ENCODE assay signal across 8 cellular contexts in the genomic region with DNA sequence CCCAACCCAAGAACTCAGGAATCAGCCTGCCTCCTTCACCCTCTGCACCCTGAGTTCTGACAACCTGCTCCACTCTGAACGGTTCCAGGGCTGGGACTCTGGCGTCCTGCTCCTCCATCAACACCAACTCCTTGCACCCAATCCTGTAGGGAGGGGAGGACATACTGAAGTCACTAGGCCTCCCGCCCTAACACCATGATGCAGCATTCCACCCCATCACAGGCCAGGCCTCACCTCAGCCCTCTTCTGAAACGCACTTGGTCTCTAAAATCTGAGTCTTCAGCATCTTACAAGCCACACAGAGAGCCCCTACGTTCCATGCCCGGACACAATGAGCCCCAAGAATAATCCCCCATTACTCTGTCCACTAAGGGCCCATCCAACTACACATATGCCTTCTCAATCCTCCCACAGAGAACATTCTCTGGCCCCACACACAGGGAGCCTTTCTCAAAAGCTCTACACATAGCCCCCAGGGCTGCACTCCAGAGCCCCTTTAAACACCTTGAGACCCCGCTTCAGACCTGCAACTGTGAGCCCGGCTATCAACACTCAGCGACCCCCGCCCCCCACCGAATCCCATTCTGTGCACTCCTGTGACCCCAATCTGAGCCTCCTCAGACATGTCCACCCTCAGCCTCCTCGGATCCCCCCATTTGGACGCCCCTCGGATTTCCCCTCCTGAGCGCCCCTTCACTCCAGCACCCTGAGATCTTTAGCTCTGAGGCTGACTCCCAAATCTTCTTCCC. TPM values are rescaled to one million over a fixed set of nuclear protein-coding genes. Genes with fewer than 3 reads are reported as not detected.
DNase-seq lines count a peak whose midpoint lies in the region; ATAC-seq, FAIRE-seq and TF ChIP-seq lines count a peak whose summit lies in the region.

No MANE protein-coding gene starts in this region.

- peaks cover 10% of the 10 kb centered on the region for H3K36me3 Mint-ChIP-seq in neural progenitor cell

- TF ChIP-seq CTCF in C4-2B (conservative IDR thresholded peaks at IDR 0.05) (no peak), MM.1S (IDR thresholded peaks at IDR 0.05; ENCODE audit: low read length) (no peak), neural progenitor cell (IDR thresholded peaks at IDR 0.05) (no peak), GM13976 (IDR thresholded peaks at IDR 0.05; ENCODE audit: borderline replicate concordance, control extremely low read depth, extremely low read depth, insufficient read depth, missing control alignments) (no peak)

- H2AFZ ChIP-seq in MM.1S (ENCODE audit: low read length) (peak overlapping the region; percentile 90), neural progenitor cell (replicated peaks) (peak overlapping the region; percentile 71)

- peaks cover 18% of the 10 kb centered on the region for H3K27me3 Mint-ChIP-seq in neural progenitor cell (ENCODE audit: insufficient read depth, low read depth)

- H3K4me2 ChIP-seq in MM.1S (ENCODE audit: low read depth, low read length) (peak overlapping the region; percentile 92), neural progenitor cell (peak overlapping the region; percentile 86)

- H3K27ac ChIP-seq in C4-2B (peak overlapping the region; percentile 80), MM.1S (ENCODE audit: low read length) (no peak overlapping the region), neural progenitor cell (no peak overlapping the region)
- H3K27ac ChIP-seq in effector memory CD4-positive, alpha-beta T cell (ENCODE audit: insufficient read depth, low read length, poor library complexity, severe bottlenecking), result peak overlapping the region; percentile 77

- DNase-seq in MM.1S (no peak), neural progenitor cell (ENCODE audit: low spot score) (no peak), urothelium cell line (ENCODE audit: low spot score) (no peak), dermis blood vessel endothelial cell (no peak), GM13976 (ENCODE audit: low spot score) (no peak)
- no peak for DNase-seq in effector memory CD4-positive, alpha-beta T cell

- no peak for FAIRE-seq in urothelium cell line (lab: Jason Lieb, UNC)

- no peak for ATAC-seq in HG03460 (IDR thresholded peaks at IDR 0.05; ENCODE audit: unreplicated experiment)

- H3K4me3 ChIP-seq in MM.1S (ENCODE audit: low read length) (peak overlapping the region; percentile 91), neural progenitor cell (peak overlapping the region; percentile 79)
- peak overlapping the region; percentile 89 for H3K4me3 ChIP-seq in effector memory CD4-positive, alpha-beta T cell (ENCODE audit: insufficient read depth, low read depth, low read length, poor library complexity, severe bottlenecking)

- H3K4me3 Mint-ChIP-seq in neural progenitor cell, result peak overlapping the region; percentile 95

- H3K27ac Mint-ChIP-seq in neural progenitor cell, result peak overlapping the region; percentile 78

- H3K9ac ChIP-seq in MM.1S (ENCODE audit: low read length), result peak overlapping the region; percentile 81
- peak overlapping the region; percentile 55 for H3K9ac ChIP-seq in neural progenitor cell

- H3K27me3 ChIP-seq in MM.1S (replicated peaks; ENCODE audit: insufficient read depth, low read length), result no peaks in the 10 kb centered on the region
- H3K27me3 ChIP-seq in effector memory CD4-positive, alpha-beta T cell (replicated peaks; ENCODE audit: control insufficient read depth, insufficient read depth, low read length, poor library complexity, severe bottlenecking), result no peaks in the 10 kb centered on the region
- no peaks in the 10 kb centered on the region for H3K27me3 ChIP-seq in neural progenitor cell

- in situ Hi-C loops in GM13976 (cut with MboI; ENCODE audit: low sequenced_read_pairs, unreplicated experiment), result no loop called here

- peaks cover 41% of the 10 kb centered on the region for H3K4me1 Mint-ChIP-seq in neural progenitor cell

- H3K9me3 Mint-ChIP-seq in neural progenitor cell, result peaks cover 4% of the 10 kb centered on the region

- H3F3A ChIP-seq in MM.1S (ENCODE audit: insufficient read depth, low read length) (no peaks in the 10 kb centered on the region), neural progenitor cell (ENCODE audit: low read depth) (peaks cover 13% of the 10 kb centered on the region)

- H3K9me3 ChIP-seq in MM.1S (replicated peaks; ENCODE audit: insufficient read depth, low read length) (no peaks in the 10 kb centered on the region), neural progenitor cell (ENCODE audit: low read depth) (no peaks in the 10 kb centered on the region)
- H3K9me3 ChIP-seq in effector memory CD4-positive, alpha-beta T cell (ENCODE audit: control insufficient read depth, low read length), result no peaks in the 10 kb centered on the region

- H3K36me3 ChIP-seq in MM.1S (replicated peaks; ENCODE audit: insufficient read depth, low read length), result no peaks in the 10 kb centered on the region
- no peaks in the 10 kb centered on the region for H3K36me3 ChIP-seq in effector memory CD4-positive, alpha-beta T cell (ENCODE audit: control insufficient read depth, insufficient read depth, low read length)
- no peaks in the 10 kb centered on the region for H3K36me3 ChIP-seq in neural progenitor cell

- H4K20me1 ChIP-seq in MM.1S (ENCODE audit: insufficient read depth, low read length) (no peaks in the 10 kb centered on the region), neural progenitor cell (ENCODE audit: low read depth) (no peaks in the 10 kb centered on the region)

- H3K9me2 ChIP-seq in MM.1S (replicated peaks; ENCODE audit: insufficient read depth, low read length), result no peaks in the 10 kb centered on the region

- H3K4me1 ChIP-seq in MM.1S (ENCODE audit: low read length) (peaks cover 5% of the 10 kb centered on the region), neural progenitor cell (peaks cover 10% of the 10 kb centered on the region)
- peaks cover 22% of the 10 kb centered on the region for H3K4me1 ChIP-seq in effector memory CD4-positive, alpha-beta T cell (ENCODE audit: control insufficient read depth, insufficient read depth, low read length, poor library complexity, severe bottlenecking)

- H3K79me2 ChIP-seq in MM.1S (ENCODE audit: low read length), result peaks cover 17% of the 10 kb centered on the region
- H3K79me2 ChIP-seq in neural progenitor cell (ENCODE audit: low read depth), result peaks cover 13% of the 10 kb centered on the region

RNA-seq across cellular contexts. Expression of a gene that starts 0.6 kb away (rescaled TPM):
- total RNA-seq in neural progenitor cell (ENCODE audit: low replicate concordance) (16.3 and 22.5 TPM in 2 replicates), dermis blood vessel endothelial cell (12.3 and 15.3 TPM in 2 replicates)

RNA-seq across cellular contexts. Expression of a gene that starts 4.8 kb away (rescaled TPM):
- total RNA-seq in neural progenitor cell (ENCODE audit: low replicate concordance) (2.3 and 10.9 TPM in 2 replicates), dermis blood vessel endothelial cell (0.17 TPM in 1 of 2 replicates, not detected in the other)

RNA-seq across cellular contexts. Expression of a gene that starts 18.5 kb away (rescaled TPM):
- 4.6 and 18.6 TPM in 2 replicates for total RNA-seq in neural progenitor cell (ENCODE audit: low replicate concordance)
- total RNA-seq in dermis blood vessel endothelial cell, result 10.1 and 19.6 TPM in 2 replicates

RNA-seq across cellular contexts. Expression of a gene that starts 19.2 kb away (rescaled TPM):
- 8.2 and 17.7 TPM in 2 replicates for total RNA-seq in neural progenitor cell (ENCODE audit: low replicate concordance)
- 6.7 and 7.8 TPM in 2 replicates for total RNA-seq in dermis blood vessel endothelial cell

RNA-seq across cellular contexts. Expression of a gene that starts 40.6 kb away (rescaled TPM):
- total RNA-seq in neural progenitor cell (ENCODE audit: low replicate concordance) (6.7 and 9.5 TPM in 2 replicates), dermis blood vessel endothelial cell (1.6 and 2.6 TPM in 2 replicates)

Comparison
In these comparisons a context has a peak if more than half of its experiments do, and no peak if none do; other contexts are left out.
1. H3K27ac ChIP-seq: peak in C4-2B (single experiment) and effector memory CD4-positive, alpha-beta T cell (single experiment); none in MM.1S (single experiment) and neural progenitor cell (single experiment).
2. Peak in every context shown above with its lines, with median percentiles within 50 percentile points of each other: H3K4me3 ChIP-seq.